11 cellular contexts compared by ENCODE assay signal in the genomic region with DNA sequence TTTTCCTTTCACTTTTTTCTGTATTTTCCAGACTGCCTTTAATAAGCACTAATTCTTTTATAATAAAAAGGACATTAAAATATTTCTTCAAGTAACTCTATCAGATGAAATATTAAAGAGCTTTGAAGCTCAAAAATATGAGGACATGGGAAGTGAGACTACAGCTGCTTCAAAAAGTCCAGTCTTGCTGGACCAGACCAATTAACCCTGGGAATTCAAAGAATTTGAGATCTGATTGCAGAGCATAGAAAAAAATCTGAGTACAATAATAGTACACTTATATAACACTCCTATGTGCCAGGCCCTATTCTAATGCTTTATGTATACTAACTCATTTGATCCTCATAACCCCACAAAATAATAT. TPM values are rescaled to one million over a fixed set of nuclear protein-coding genes. Genes with fewer than 3 reads are reported as not detected.
DNase-seq lines count a peak whose midpoint lies in the region; FAIRE-seq and TF ChIP-seq lines count a peak whose summit lies in the region.
"Had no signal": no experiment of that assay in that cellular context is flagged by ENCODE, and none has a peak within 500 bp of the region (broad histone marks: within the 10 kb centered on the region; RNA-seq: fewer than 3 reads in every experiment).

No MANE protein-coding gene starts in this region.

- H2BK5ac ChIP-seq in trophoblast cell (ENCODE audit: low read depth, low read length, poor library complexity): no peak overlapping the region

- no peak overlapping the region for H4K12ac ChIP-seq in trophoblast cell (ENCODE audit: low read depth, low read length)

- TF ChIP-seq POLR2A in endothelial cell of umbilical vein (IDR thresholded peaks at IDR 0.05; ENCODE audit: low read depth, low read length): no peak

- no peaks in the 10 kb centered on the region for H3K9me1 ChIP-seq in endothelial cell of umbilical vein (replicated peaks; ENCODE audit: control insufficient read depth, extremely low read depth, insufficient read depth, low read length)

- no peak overlapping the region for H2AFZ ChIP-seq in endothelial cell of umbilical vein (ENCODE audit: low read depth, low read length)
- H2AFZ ChIP-seq in trophoblast cell (ENCODE audit: insufficient read depth, low read length, poor library complexity): no peak overlapping the region

- H3K79me1 ChIP-seq in trophoblast cell (ENCODE audit: low read length): peaks cover 2% of the 10 kb centered on the region

- BruUV-seq in endothelial cell of umbilical vein (replicated peaks; lab: Mats Ljungman, UMichigan): no TSS peak

- no peak for DNase-seq in CD8-positive, alpha-beta memory T cell
- peak; percentile 29 for DNase-seq in RPMI7951 (ENCODE audit: low read depth)
- DNase-seq in endothelial cell of umbilical vein (ENCODE audit: low read depth, low spot score): peak; percentile 36
- DNase-seq in trophoblast cell: peak; percentile 8 to 63
- DNase-seq in WERI-Rb-1: no peak
- DNase-seq in NCI-H526 (lab: John Stamatoyannopoulos, UW): no peak
- no peak for DNase-seq in HCEC 1CT
- DNase-seq in NOMO-1 treated with DMSO at 0.1 percent for 48 hours (lab: John Stamatoyannopoulos, UW; ENCODE audit: unreplicated experiment): no peak
- DNase-seq: NCI-H1694 treated with DMSO at 0.1 percent for 48 hours had no signal

- H3K4me1 Mint-ChIP-seq in CD8-positive, alpha-beta memory T cell: peaks cover 80 to 91% (median 86%) of the 10 kb centered on the region in 3 donors

- dilution Hi-C loops in endothelial cell of umbilical vein (cut with MboI; ENCODE audit: extremely low pct_ligation_motif_present, low sequenced_read_pairs): no loop called here

- POLR2A ChIA-PET in CD8-positive, alpha-beta memory T cell (lab: Charles Lee): interaction anchor here (1.2 to 1.5 kb wide), 2 partner anchors 8 to 10 kb away, joined by 4 to 6 read pairs; partner anchors contain the start of gene TMEM245
- POLR2A ChIA-PET in endothelial cell of umbilical vein (lab: Charles Lee): interaction anchor here (1.4 to 2.0 kb wide), 2 partner anchors 9 to 12 kb away, joined by 3 to 8 read pairs; partner anchors contain the start of gene TMEM245

- peaks cover 5% of the 10 kb centered on the region for H3K36me3 ChIP-seq in CD8-positive, alpha-beta memory T cell (ENCODE audit: insufficient read depth, low read length)
- H3K36me3 ChIP-seq in endothelial cell of umbilical vein (ENCODE audit: control insufficient read depth in 2 of 2, extremely low read depth in 1 of 2, insufficient read depth in 2 of 2, low read length in 2 of 2) (no peaks in the 10 kb centered on the region), trophoblast cell (ENCODE audit: control insufficient read depth in 1 of 2, insufficient read depth in 2 of 2, low read length in 2 of 2) (peaks cover 0 to 2% of the 10 kb centered on the region in 2 experiments), WERI-Rb-1 (peaks cover 23% of the 10 kb centered on the region)

- no peak for FAIRE-seq in endothelial cell of umbilical vein (lab: Jason Lieb, UNC)
- FAIRE-seq: bronchial epithelial cell had no signal

- H3K9me3 ChIP-seq in CD8-positive, alpha-beta memory T cell (ENCODE audit: low read length): no peaks in the 10 kb centered on the region
- H3K9me3 ChIP-seq in endothelial cell of umbilical vein (replicated peaks; ENCODE audit: control insufficient read depth, insufficient read depth, low read length) (no peaks in the 10 kb centered on the region), trophoblast cell (ENCODE audit: insufficient read depth, low read depth, low read length) (no peaks in the 10 kb centered on the region), WERI-Rb-1 (ENCODE audit: severe bottlenecking) (no peaks in the 10 kb centered on the region)

- H3K9ac ChIP-seq in endothelial cell of umbilical vein (replicated peaks; ENCODE audit: extremely low read depth, insufficient read depth, low read length): peak overlapping the region; percentile 74
- no peak overlapping the region for H3K9ac ChIP-seq in trophoblast cell (ENCODE audit: low read length)

- H2BK120ac ChIP-seq in trophoblast cell (ENCODE audit: insufficient read depth, low read length, poor library complexity): no peak overlapping the region

- peaks cover 66% of the 10 kb centered on the region for H3K4me1 ChIP-seq in CD8-positive, alpha-beta memory T cell (ENCODE audit: insufficient read depth, low read length)
- H3K4me1 ChIP-seq in endothelial cell of umbilical vein (ENCODE audit: control insufficient read depth, extremely low read depth, insufficient read depth, low read length): peaks cover 52% of the 10 kb centered on the region
- peaks cover 0 to 4% of the 10 kb centered on the region in 2 experiments for H3K4me1 ChIP-seq in trophoblast cell (ENCODE audit: control insufficient read depth in 1 of 2, insufficient read depth in 2 of 2, low read length in 2 of 2)

- H4K91ac ChIP-seq in trophoblast cell (ENCODE audit: low read depth, low read length): no peak overlapping the region

- no peaks in the 10 kb centered on the region for H3K27me3 Mint-ChIP-seq in CD8-positive, alpha-beta memory T cell

- H3K27ac Mint-ChIP-seq in CD8-positive, alpha-beta memory T cell: peak overlapping the region in 7 of 8 donors; percentile 47 to 95 (median 80)

- no peak overlapping the region for H3K27ac ChIP-seq in CD8-positive, alpha-beta memory T cell (ENCODE audit: low read depth, low read length)
- H3K27ac ChIP-seq in endothelial cell of umbilical vein (ENCODE audit: insufficient read depth, low read depth, low read length): peak overlapping the region; percentile 77
- H3K27ac ChIP-seq in trophoblast cell (ENCODE audit: low read depth, low read length): peak overlapping the region; percentile 69
- no peak overlapping the region for H3K27ac ChIP-seq in WERI-Rb-1

- no peak overlapping the region for H3K14ac ChIP-seq in trophoblast cell (ENCODE audit: low read length)

- H4K20me1 ChIP-seq in endothelial cell of umbilical vein (replicated peaks; ENCODE audit: control insufficient read depth, extremely low read depth, insufficient read depth, low read length): no peaks in the 10 kb centered on the region

- H3K18ac ChIP-seq in trophoblast cell (ENCODE audit: low read length): no peak overlapping the region

- no peak overlapping the region for H2AK5ac ChIP-seq in trophoblast cell (ENCODE audit: low read length)

- H3K4ac ChIP-seq in trophoblast cell (ENCODE audit: low read depth, low read length): no peak overlapping the region

- TF ChIP-seq CTCF in endothelial cell of umbilical vein (IDR thresholded peaks at IDR 0.05; ENCODE audit: extremely low read depth in 1 of 2, insufficient read depth in 1 of 2, low read depth in 1 of 2, low read length in 2 of 2) (no peak), WERI-Rb-1 (IDR thresholded peaks at IDR 0.05; ENCODE audit: low read depth, low read length) (no peak)

- peaks cover 78% of the 10 kb centered on the region for H3K79me2 ChIP-seq in endothelial cell of umbilical vein (ENCODE audit: control insufficient read depth, insufficient read depth, low read length)
- H3K79me2 ChIP-seq in trophoblast cell (ENCODE audit: control insufficient read depth, insufficient read depth, low read length, poor library complexity): peaks cover 7% of the 10 kb centered on the region

- no peak overlapping the region for H4K8ac ChIP-seq in trophoblast cell (ENCODE audit: low read depth, low read length)

- CTCF ChIA-PET in CD8-positive, alpha-beta memory T cell (lab: Charles Lee): interaction anchor here (0.5 to 1.5 kb wide), 2 partner anchors 10 to 151 kb away, joined by 3 to 7 read pairs; partner anchors contain the start of gene TMEM245
- CTCF ChIA-PET in endothelial cell of umbilical vein (lab: Charles Lee): interaction anchor here (1.6 to 2.3 kb wide), 5 partner anchors 9 to 46 kb away, joined by 3 to 14 read pairs (median 5); partner anchors contain the start of gene TMEM245

- no peak overlapping the region for H3K23ac ChIP-seq in trophoblast cell (ENCODE audit: low read length)

- peaks cover 0 to 29% (median under 1%) of the 10 kb centered on the region in 3 donors for H3K36me3 Mint-ChIP-seq in CD8-positive, alpha-beta memory T cell

- no peaks in the 10 kb centered on the region for H3K9me3 Mint-ChIP-seq in CD8-positive, alpha-beta memory T cell

- no peak overlapping the region for H2BK12ac ChIP-seq in trophoblast cell (ENCODE audit: low read length)

- H3K4me2 ChIP-seq in endothelial cell of umbilical vein (ENCODE audit: insufficient read depth, low read length) (peak overlapping the region; percentile 78), trophoblast cell (ENCODE audit: low read length) (no peak overlapping the region)

- no peak overlapping the region for H3K4me3 ChIP-seq in CD8-positive, alpha-beta memory T cell (ENCODE audit: low read length)
- H3K4me3 ChIP-seq in endothelial cell of umbilical vein (replicated peaks in 1 of 3; ENCODE audit: insufficient read depth in 1 of 3, low read depth in 1 of 3, low read length in 3 of 3): no peak overlapping the region
- H3K4me3 ChIP-seq in trophoblast cell (ENCODE audit: low read depth, low read length): no peak overlapping the region
- no peak overlapping the region for H3K4me3 ChIP-seq in WERI-Rb-1 (ENCODE audit: low read depth, low read length)

- intact Hi-C loops in endothelial cell of umbilical vein (cut with micrococcal nuclease): loop anchor here (1.0 to 10.0 kb wide), 9 partner anchors 8 to 1825 kb away; partner anchors contain the start of genes ABITRAM, CTNNAL1, ELP1 and KLF4

- H3K27me3 ChIP-seq in CD8-positive, alpha-beta memory T cell (ENCODE audit: insufficient read depth, low read length, poor library complexity, severe bottlenecking): no peaks in the 10 kb centered on the region
- H3K27me3 ChIP-seq in endothelial cell of umbilical vein (ENCODE audit: control insufficient read depth in 2 of 2, insufficient read depth in 2 of 2, low read length in 2 of 2) (no peaks in the 10 kb centered on the region), trophoblast cell (ENCODE audit: insufficient read depth, low read length) (no peaks in the 10 kb centered on the region), WERI-Rb-1 (ENCODE audit: insufficient read depth, low read depth, severe bottlenecking) (no peaks in the 10 kb centered on the region)

- H3K4me3 Mint-ChIP-seq in CD8-positive, alpha-beta memory T cell: peak overlapping the region in 5 of 7 donors; percentile 9 to 72 (median 70)

RNA-seq across cellular contexts. Expression of gene TMEM245, which starts 9.8 kb away (rescaled TPM):
- 10 to 100 TPM; 34.4 to 35.2 TPM for total RNA-seq in CD8-positive, alpha-beta memory T cell
- polyA plus RNA-seq in CD8-positive, alpha-beta memory T cell: 24.4 TPM
- total RNA-seq in RPMI7951 (2014; rRNA removed; shearing (Covaris generic)): 47.6 and 49.4 TPM in 2 replicates
- 39.4 and 44.2 TPM in 2 replicates for total RNA-seq in endothelial cell of umbilical vein
- 41.7 and 48.0 TPM in 2 replicates for polyA plus RNA-seq in endothelial cell of umbilical vein
- polyA plus RNA-seq in endothelial cell of umbilical vein (2011; cell fraction: cytosol; rRNA removed): 22.1 and 22.7 TPM in 2 replicates
- 27.8 and 30.4 TPM in 2 replicates for polyA plus RNA-seq in endothelial cell of umbilical vein (2011; cell fraction: nucleus; rRNA removed)
- polyA plus RNA-seq in endothelial cell of umbilical vein (2012): 40.4 and 41.8 TPM in 2 replicates
- polyA minus RNA-seq in endothelial cell of umbilical vein: 156 and 175 TPM in 2 replicates
- 57.1 TPM for polyA minus RNA-seq in endothelial cell of umbilical vein (2011; cell fraction: cytosol; rRNA and poly(A)+ RNA removed)
- polyA minus RNA-seq in endothelial cell of umbilical vein (2011; cell fraction: nucleus; rRNA and poly(A)+ RNA removed): 64.2 and 110 TPM in 2 replicates
- polyA plus RNA-seq in trophoblast cell (2013): 48.2 and 49.2 TPM in 2 replicates

RNA-seq across cellular contexts. Expression of gene FRRS1L, which starts 57.1 kb away (rescaled TPM):
- not detected for total RNA-seq in CD8-positive, alpha-beta memory T cell
- polyA plus RNA-seq in CD8-positive, alpha-beta memory T cell: not detected
- total RNA-seq in RPMI7951 (2014; rRNA removed; shearing (Covaris generic)): not detected in 2 replicates
- total RNA-seq in endothelial cell of umbilical vein: 0.05 TPM in 1 of 2 replicates, not detected in the other
- polyA plus RNA-seq in endothelial cell of umbilical vein: not detected in 2 replicates
- 0.04 and 0.07 TPM in 2 replicates for polyA plus RNA-seq in endothelial cell of umbilical vein (2011; cell fraction: cytosol; rRNA removed)
- polyA plus RNA-seq in endothelial cell of umbilical vein (2011; cell fraction: nucleus; rRNA removed): 0.06 and 0.07 TPM in 2 replicates
- polyA plus RNA-seq in endothelial cell of umbilical vein (2012): 0.31 and 0.35 TPM in 2 replicates
- polyA minus RNA-seq in endothelial cell of umbilical vein: 0.06 and 0.17 TPM in 2 replicates
- not detected for polyA minus RNA-seq in endothelial cell of umbilical vein (2011; cell fraction: cytosol; rRNA and poly(A)+ RNA removed)
- polyA minus RNA-seq in endothelial cell of umbilical vein (2011; cell fraction: nucleus; rRNA and poly(A)+ RNA removed): 0.10 TPM in 2 replicates
- polyA plus RNA-seq in trophoblast cell (2013): 0.04 and 0.10 TPM in 2 replicates
- total RNA-seq: bronchial epithelial cell; T-helper 1 cell treated with Interleukin-12 subunit alpha and Interleukin-12 subunit beta and Interleukin-4 antibody, amounts not matched to agents 30 ng/mL and 1 ng/mL, for 36 hours had no signal

Comparison
In these comparisons a context has a peak if more than half of its experiments do, and no peak if none do; other contexts are left out.
1. DNase-seq: peak in RPMI7951 (single experiment), endothelial cell of umbilical vein (single experiment) and trophoblast cell (2 of 2); none in CD8-positive, alpha-beta memory T cell (0 of 5), WERI-Rb-1 (single experiment), NCI-H526 (0 of 2), HCEC 1CT (single experiment) and NOMO-1 treated with DMSO at 0.1 percent for 48 hours (single experiment).
2. H3K27ac ChIP-seq: peak in endothelial cell of umbilical vein (single experiment) and trophoblast cell (single experiment); none in CD8-positive, alpha-beta memory T cell (single experiment) and WERI-Rb-1 (single experiment).